Comparison of ENCODE assay signal across 9 cellular contexts in the genomic region with DNA sequence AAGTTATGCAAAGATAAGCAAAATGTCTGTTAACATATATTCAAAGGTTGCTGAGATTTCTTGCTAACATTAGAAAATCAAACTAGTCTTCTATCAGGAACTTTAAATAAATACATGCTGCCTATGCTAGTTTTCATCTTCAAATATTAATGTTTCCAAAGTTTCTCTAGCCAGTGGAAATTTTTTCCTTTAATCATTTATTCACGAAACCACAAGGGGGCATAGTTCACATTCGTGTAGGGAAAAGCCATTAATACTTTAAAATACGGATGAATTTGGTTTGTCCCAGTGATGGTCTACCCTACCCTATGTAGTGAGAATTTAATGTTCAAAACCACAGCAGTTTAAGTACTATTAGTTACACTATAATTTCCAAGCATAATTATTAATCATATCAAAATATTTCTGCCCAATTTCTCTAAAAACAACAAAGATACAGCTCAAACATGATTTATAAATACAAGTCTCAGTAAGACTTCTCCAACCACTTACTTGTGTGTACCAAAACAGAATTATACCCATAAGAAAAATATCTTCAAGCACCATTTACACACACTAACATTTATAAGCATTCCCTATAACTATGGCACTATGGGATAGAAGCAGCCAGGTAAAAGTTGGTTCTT. TPM values are rescaled to one million over a fixed set of nuclear protein-coding genes. Genes with fewer than 3 reads are reported as not detected.
DNase-seq lines count a peak whose midpoint lies in the region; ATAC-seq and TF ChIP-seq lines count a peak whose summit lies in the region.
"Had no signal": no experiment of that assay in that cellular context is flagged by ENCODE, and none has a peak within 500 bp of the region (broad histone marks: within the 10 kb centered on the region; RNA-seq: fewer than 3 reads in every experiment).

No MANE protein-coding gene starts in this region.

- peaks cover 16% of the 10 kb centered on the region for H3K36me3 Mint-ChIP-seq in endodermal cell (ENCODE audit: low read depth)

- H3K4me3 ChIP-seq in endodermal cell (ENCODE audit: low read length) (no peak overlapping the region), psoas muscle (no peak overlapping the region)
- H3K4me3 ChIP-seq: skin epidermis had no signal

- H3K9me3 ChIP-seq in endodermal cell (ENCODE audit: control insufficient read depth, low read length) (no peaks in the 10 kb centered on the region), psoas muscle (no peaks in the 10 kb centered on the region)

- H3K4me1 Mint-ChIP-seq in endodermal cell = no peaks in the 10 kb centered on the region

- DNase-seq in NCI-H2171 treated with DMSO at 0.1 percent for 48 hours (lab: John Stamatoyannopoulos, UW) (peak; percentile 2), NCI-H2171 (lab: John Stamatoyannopoulos, UW) (no peak), NCI-H446 treated with DMSO at 0.1 percent for 48 hours (lab: John Stamatoyannopoulos, UW) (peak; percentile 7), endodermal cell (no peak), psoas muscle (no peak), ureter (ENCODE audit: low spot score) (no peak)
- no peak for DNase-seq in activated CD4-positive, alpha-beta T cell treated with anti-CD3 and anti-CD28 coated beads, Interleukin-2, amount 50 U/mL, for 1 hour

- H3K4me1 ChIP-seq in endodermal cell (ENCODE audit: control insufficient read depth, insufficient read depth, low read length) (no peaks in the 10 kb centered on the region), psoas muscle (peaks cover 42% of the 10 kb centered on the region)

- H3K27me3 Mint-ChIP-seq in endodermal cell (ENCODE audit: insufficient read depth) = no peaks in the 10 kb centered on the region

- H3K27ac Mint-ChIP-seq in endodermal cell = no peak overlapping the region

- TF ChIP-seq CTCF in endodermal cell (conservative IDR thresholded peaks at IDR 0.05) = peak; percentile 82
- TF ChIP-seq CTCF in psoas muscle (IDR thresholded peaks at IDR 0.05) = peak; percentile 50

- intact Hi-C loops in psoas muscle (cut with DNase I) = loop anchor here in 1 of 2 donors (10.0 kb wide), 1 partner anchor 1068 kb away; no protein-coding TSS in a partner anchor

- H3K27ac ChIP-seq in endodermal cell (ENCODE audit: low read depth, low read length) = no peak overlapping the region
- H3K27ac ChIP-seq in psoas muscle = no peak overlapping the region
- H3K27ac ChIP-seq: skin epidermis had no signal

- ATAC-seq in psoas muscle = no peak
- ATAC-seq in GM21619 (IDR thresholded peaks at IDR 0.05; ENCODE audit: unreplicated experiment) = no peak

- H3K4me3 Mint-ChIP-seq in endodermal cell = no peak overlapping the region

- WGBS in endodermal cell (ENCODE audit: insufficient coverage in 1 of 2, insufficient read length in 1 of 2), 2 experiments = 14% methylated on average over 1 of the region's 3 CpGs; no CpG with 5 or more reads in 1 of the 2 experiments
- 8 to 12% (median 9%) methylated on average over 3 of the region's 3 CpGs for WGBS in psoas muscle, 3 donors

- H3K9me3 Mint-ChIP-seq in endodermal cell = no peaks in the 10 kb centered on the region

- H3K9ac ChIP-seq in endodermal cell (ENCODE audit: extremely low read depth, low read length, poor library complexity, severe bottlenecking) = no peak overlapping the region

- H3K36me3 ChIP-seq in endodermal cell (ENCODE audit: control insufficient read depth, insufficient read depth, low read length) = peaks cover 56% of the 10 kb centered on the region
- peaks cover 5 to 32% of the 10 kb centered on the region in 2 donors for H3K36me3 ChIP-seq in psoas muscle (ENCODE audit: insufficient read depth in 1 of 2, low read depth in 1 of 2)

- H3K27me3 ChIP-seq in endodermal cell (ENCODE audit: control insufficient read depth, insufficient read depth, low read length, poor library complexity, severe bottlenecking) (no peaks in the 10 kb centered on the region), psoas muscle (ENCODE audit: insufficient read depth in 3 of 3, low read length in 2 of 3) (no peaks in the 10 kb centered on the region)

RNA-seq across cellular contexts. Expression of a gene that starts 16.2 kb away (rescaled TPM):
- total RNA-seq in endodermal cell = 10 to 100 TPM; 11.0 to 13.9 TPM
- polyA plus RNA-seq in endodermal cell (2013, experiment 1 of 2) = 11.6 TPM
- polyA plus RNA-seq in endodermal cell (2013, experiment 2 of 2) = 10.0 TPM
- 1 to 10 TPM; 4.7 to 7.5 (median 6.2) TPM for total RNA-seq in psoas muscle
- 1 to 10 TPM; 3.4 to 6.6 (median 5.1) TPM for polyA plus RNA-seq in psoas muscle
- total RNA-seq in ureter = 9.3 TPM

RNA-seq across cellular contexts. Expression of a gene that starts 16.3 kb away (rescaled TPM):
- 10 to 100 TPM; 25.8 to 36.4 TPM for total RNA-seq in endodermal cell
- 28.6 TPM for polyA plus RNA-seq in endodermal cell (2013, experiment 1 of 2)
- polyA plus RNA-seq in endodermal cell (2013, experiment 2 of 2) = 29.2 TPM
- total RNA-seq in psoas muscle = 10 to 100 TPM; 12.0 to 16.2 (median 13.1) TPM
- polyA plus RNA-seq in psoas muscle = 1 to 10 TPM; 5.4 to 8.4 (median 5.5) TPM
- total RNA-seq in ureter = 41.5 TPM

Comparison
In these comparisons a context has a peak if more than half of its experiments do, and no peak if none do; other contexts are left out.
1. DNase-seq: peak in NCI-H2171 treated with DMSO at 0.1 percent for 48 hours (single experiment) and NCI-H446 treated with DMSO at 0.1 percent for 48 hours (single experiment); none in NCI-H2171 (single experiment), endodermal cell (single experiment), psoas muscle (0 of 2), activated CD4-positive, alpha-beta T cell treated with anti-CD3 and anti-CD28 coated beads, Interleukin-2, amount 50 U/mL, for 1 hour (single experiment) and ureter (single experiment).